8 cellular contexts compared by ENCODE assay signal in genomic region chr14:94129758-94130414, GRCh38. TPM values are rescaled to one million over a fixed set of nuclear protein-coding genes. Genes with fewer than 3 reads are reported as not detected.
DNase-seq lines count a peak whose midpoint lies in the region; ATAC-seq, FAIRE-seq and TF ChIP-seq lines count a peak whose summit lies in the region.

No MANE protein-coding gene starts in this region.

- peak overlapping the region; percentile 77 for H3K4me3 Mint-ChIP-seq in astrocyte (ENCODE audit: unreplicated experiment)

- H3K79me1 ChIP-seq in trophoblast cell (ENCODE audit: low read length), result no peaks in the 10 kb centered on the region

- H3K4me1 Mint-ChIP-seq in astrocyte (ENCODE audit: low read depth, unreplicated experiment), result peaks cover 7% of the 10 kb centered on the region

- no peak for TF ChIP-seq POLR2A in H54 (IDR thresholded peaks at IDR 0.05; ENCODE audit: low read depth, low read length)

- H3K36me3 ChIP-seq in OCI-LY1 (ENCODE audit: insufficient read depth, low read length) (no peaks in the 10 kb centered on the region), astrocyte (ENCODE audit: insufficient read depth, low read length) (peaks cover 3% of the 10 kb centered on the region), trophoblast cell (ENCODE audit: control insufficient read depth in 1 of 2, insufficient read depth in 2 of 2, low read length in 2 of 2) (no peaks in the 10 kb centered on the region)

- H3K4me3 ChIP-seq in AG10803 (ENCODE audit: low read length) (peak overlapping the region; percentile 78), OCI-LY1 (ENCODE audit: low read depth, low read length, poor library complexity, severe bottlenecking) (peak overlapping the region; percentile 60), astrocyte (ENCODE audit: insufficient read depth, low read depth, low read length) (peak overlapping the region; percentile 67), trophoblast cell (ENCODE audit: low read depth, low read length) (no peak overlapping the region)

- H3K9me3 ChIP-seq in OCI-LY1 (ENCODE audit: low read length) (no peaks in the 10 kb centered on the region), astrocyte (ENCODE audit: insufficient read depth, low read depth, low read length) (no peaks in the 10 kb centered on the region), trophoblast cell (ENCODE audit: insufficient read depth, low read depth, low read length) (no peaks in the 10 kb centered on the region)

- WGBS in trophoblast cell (ENCODE audit: extremely low coverage, insufficient coverage, insufficient read length), result no CpG with 5 or more reads among the region's 12 CpGs

- no peak overlapping the region for H3K27ac ChIP-seq in OCI-LY1 (ENCODE audit: low read depth, low read length, poor library complexity, severe bottlenecking)
- H3K27ac ChIP-seq in astrocyte (ENCODE audit: low read depth, low read length), result peak overlapping the region; percentile 19
- H3K27ac ChIP-seq in trophoblast cell (ENCODE audit: low read depth, low read length), result no peak overlapping the region

- H2AK5ac ChIP-seq in trophoblast cell (ENCODE audit: low read length), result no peak overlapping the region

- H3K79me2 ChIP-seq in OCI-LY1 (ENCODE audit: insufficient read depth, low read length), result no peaks in the 10 kb centered on the region
- H3K79me2 ChIP-seq in astrocyte (ENCODE audit: insufficient read depth, low read length), result no peaks in the 10 kb centered on the region
- H3K79me2 ChIP-seq in trophoblast cell (ENCODE audit: control insufficient read depth, insufficient read depth, low read length, poor library complexity), result no peaks in the 10 kb centered on the region

- H3K27ac Mint-ChIP-seq in astrocyte (ENCODE audit: unreplicated experiment), result peak overlapping the region; percentile 6

- H2AFZ ChIP-seq in OCI-LY1 (ENCODE audit: low read length), result peak overlapping the region; percentile 65; the same call in 1 of the 2 replicates
- peak overlapping the region; percentile 84 for H2AFZ ChIP-seq in astrocyte (ENCODE audit: low read depth, low read length)
- no peak overlapping the region for H2AFZ ChIP-seq in trophoblast cell (ENCODE audit: insufficient read depth, low read length, poor library complexity)

- H3K9me2 ChIP-seq in OCI-LY1 (ENCODE audit: low read depth, low read length), result no peaks in the 10 kb centered on the region

- no peak overlapping the region for H2BK12ac ChIP-seq in trophoblast cell (ENCODE audit: low read length)

- H3K4me1 ChIP-seq in OCI-LY1 (ENCODE audit: insufficient read depth, low read length, severe bottlenecking), result peaks cover 13% of the 10 kb centered on the region
- peaks cover 12% of the 10 kb centered on the region for H3K4me1 ChIP-seq in astrocyte (ENCODE audit: insufficient read depth, low read length)
- H3K4me1 ChIP-seq in trophoblast cell (ENCODE audit: control insufficient read depth in 1 of 2, insufficient read depth in 2 of 2, low read length in 2 of 2), result no peaks in the 10 kb centered on the region

- peak; percentile 50 to 81 for ATAC-seq in left cardiac atrium

- H3K36me3 Mint-ChIP-seq in astrocyte (ENCODE audit: low read depth, unreplicated experiment), result peaks cover 3% of the 10 kb centered on the region

- intact Hi-C loops in left cardiac atrium (cut with DNase I), result loop anchor here in 1 of 2 donors (2.0 to 10.0 kb wide), 2 partner anchors 49 to 195 kb away; partner anchors contain the start of genes DDX24 and IFI27L1

- no peak overlapping the region for H3K23ac ChIP-seq in trophoblast cell (ENCODE audit: low read length)

- no peak overlapping the region for H4K91ac ChIP-seq in trophoblast cell (ENCODE audit: low read depth, low read length)

- peaks cover 3% of the 10 kb centered on the region for H3K9me3 Mint-ChIP-seq in astrocyte (ENCODE audit: unreplicated experiment)

- H3K4ac ChIP-seq in trophoblast cell (ENCODE audit: low read depth, low read length), result no peak overlapping the region

- no peak overlapping the region for H4K8ac ChIP-seq in trophoblast cell (ENCODE audit: low read depth, low read length)

- H3K4me2 ChIP-seq in OCI-LY1 (ENCODE audit: low read length) (peak overlapping the region; percentile 73), astrocyte (ENCODE audit: low read length) (peak overlapping the region; percentile 95), trophoblast cell (ENCODE audit: low read length) (peak overlapping the region; percentile 80)

- H4K12ac ChIP-seq in trophoblast cell (ENCODE audit: low read depth, low read length), result no peak overlapping the region

- FAIRE-seq in H54 (lab: Jason Lieb, UNC) (peak; percentile 86), astrocyte (lab: Jason Lieb, UNC) (no peak)

- no peaks in the 10 kb centered on the region; the same call in 1 of the 2 replicates for H3K27me3 ChIP-seq in OCI-LY1 (ENCODE audit: insufficient read depth, low read length)
- no peaks in the 10 kb centered on the region for H3K27me3 ChIP-seq in astrocyte (ENCODE audit: insufficient read depth, low read length)
- H3K27me3 ChIP-seq in trophoblast cell (ENCODE audit: insufficient read depth, low read length), result no peaks in the 10 kb centered on the region

- H3K14ac ChIP-seq in trophoblast cell (ENCODE audit: low read length), result no peak overlapping the region

- H2BK120ac ChIP-seq in trophoblast cell (ENCODE audit: insufficient read depth, low read length, poor library complexity), result no peak overlapping the region

- no peaks in the 10 kb centered on the region for H3K27me3 Mint-ChIP-seq in astrocyte (ENCODE audit: low read depth, unreplicated experiment)

- peak overlapping the region; percentile 28; the same call in 1 of the 2 replicates for H3K9ac ChIP-seq in OCI-LY1 (ENCODE audit: low read length)
- H3K9ac ChIP-seq in astrocyte (ENCODE audit: low read length), result peak overlapping the region; percentile 82
- H3K9ac ChIP-seq in trophoblast cell (ENCODE audit: low read length), result no peak overlapping the region

- TF ChIP-seq CTCF in AG10803 (conservative IDR thresholded peaks at IDR 0.05; ENCODE audit: low read length) (no peak), OCI-LY1 (IDR thresholded peaks at IDR 0.05; ENCODE audit: low read length) (no peak), astrocyte (IDR thresholded peaks at IDR 0.05; ENCODE audit: insufficient read depth, low read depth, low read length) (no peak)

- DNase-seq in AG10803 (ENCODE audit: low read depth) (peak; percentile 41), H54 (ENCODE audit: insufficient read length, low spot score) (peak; percentile 36), astrocyte (ENCODE audit: low read depth) (peak; percentile 35), left cardiac atrium (peak; percentile 79), trophoblast cell (peak in 1 of 2 donors; percentile 29), SKM-1 treated with dmso at 0.1 percent for 144 hours (lab: John Stamatoyannopoulos, UW; ENCODE audit: unreplicated experiment) (no peak), NCI-H187 treated with DMSO at 0.1 percent for 48 hours (lab: John Stamatoyannopoulos, UW) (no peak)

- no peaks in the 10 kb centered on the region for H4K20me1 ChIP-seq in OCI-LY1 (ENCODE audit: insufficient read depth, low read length)
- no peaks in the 10 kb centered on the region for H4K20me1 ChIP-seq in astrocyte (ENCODE audit: insufficient read depth, low read length)

- no peaks in the 10 kb centered on the region for H3F3A ChIP-seq in OCI-LY1 (ENCODE audit: insufficient read depth, low read length)

- H3K18ac ChIP-seq in trophoblast cell (ENCODE audit: low read length), result no peak overlapping the region

- no peak overlapping the region for H2BK5ac ChIP-seq in trophoblast cell (ENCODE audit: low read depth, low read length, poor library complexity)

RNA-seq across cellular contexts. Expression of gene IFI27L2, which starts 0.5 kb away (rescaled TPM):
- total RNA-seq in astrocyte (63.9 and 79.9 TPM in 2 replicates), left cardiac atrium (10 to 100 TPM; 58.7 to 63.3 TPM)
- 8.1 and 9.4 TPM in 2 replicates for polyA plus RNA-seq in trophoblast cell (2013)

RNA-seq across cellular contexts. Expression of gene IFI27, which starts 19.4 kb away (rescaled TPM):
- total RNA-seq in astrocyte (1,022 and 1,408 TPM in 2 replicates), left cardiac atrium (100 to 1,000 TPM; 138 to 441 TPM)
- polyA plus RNA-seq in trophoblast cell (2013), result 2.4 and 2.7 TPM in 2 replicates

RNA-seq across cellular contexts. Expression of gene PPP4R4, which starts 44.2 kb away (rescaled TPM):
- total RNA-seq in astrocyte (6.0 and 7.5 TPM in 2 replicates), left cardiac atrium (under 1 TPM; 0.18 to 0.29 TPM)
- polyA plus RNA-seq in trophoblast cell (2013), result 0.15 and 0.18 TPM in 2 replicates

RNA-seq across cellular contexts. Expression of gene IFI27L1, which starts 48.8 kb away (rescaled TPM):
- total RNA-seq in astrocyte (28.4 and 30.8 TPM in 2 replicates), left cardiac atrium (10 to 100 TPM; 10.5 to 13.8 TPM)
- polyA plus RNA-seq in trophoblast cell (2013), result 18.5 and 19.5 TPM in 2 replicates

RNA-seq across cellular contexts. Expression of gene DDX24, which starts 48.9 kb away (rescaled TPM):
- total RNA-seq in astrocyte (206 TPM in 2 replicates), left cardiac atrium (100 to 1,000 TPM; 166 to 253 TPM)
- polyA plus RNA-seq in trophoblast cell (2013), result 108 and 113 TPM in 2 replicates

Comparison
In these comparisons a context has a peak if more than half of its experiments do, and no peak if none do; other contexts are left out.
1. DNase-seq: peak in AG10803 (single experiment), H54 (single experiment), astrocyte (single experiment) and left cardiac atrium (single experiment); none in SKM-1 treated with dmso at 0.1 percent for 144 hours (single experiment) and NCI-H187 treated with DMSO at 0.1 percent for 48 hours (single experiment).
2. Peak in every context shown above with its lines, with median percentiles within 50 percentile points of each other: H3K4me2 ChIP-seq.